In the genomic region with DNA sequence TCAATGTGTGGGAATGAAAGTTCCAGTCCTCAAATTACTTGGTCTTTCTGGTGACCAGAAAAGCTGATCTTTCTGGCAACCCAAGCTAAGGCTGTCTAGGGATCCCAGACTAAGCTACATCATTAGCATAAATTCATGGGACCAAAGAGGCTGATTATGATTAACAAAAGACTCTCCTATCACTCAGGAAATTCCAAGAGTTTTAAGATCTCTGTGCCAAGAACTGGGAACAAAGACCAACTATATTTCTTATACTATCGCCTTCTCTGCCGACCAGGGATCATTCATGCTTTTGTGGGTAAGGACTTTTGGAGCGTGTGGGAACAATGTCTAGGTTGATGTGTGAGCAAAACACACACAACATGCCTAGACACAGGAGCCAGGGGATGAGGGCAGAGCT, we compare ENCODE assay signal across 1 cellular context.
TF ChIP-seq lines count a peak whose summit lies in the region.

No MANE protein-coding gene starts in this region.

TF ChIP-seq in H1, 55 proteins besides CTCF, POLR2A, EP300 and RAD21 (continued from another document):
- TF ChIP-seq RFX5 (IDR thresholded peaks at IDR 0.05; ENCODE audit: borderline replicate concordance, low read depth, low read length) (no peak), TAF1 (IDR thresholded peaks at IDR 0.05; ENCODE audit: low read depth, low read length) (no peak), FOSL1 (IDR thresholded peaks at IDR 0.05; ENCODE audit: insufficient read depth, low read depth, low read length) (no peak), ZNF274 (IDR thresholded peaks at IDR 0.05; ENCODE audit: borderline replicate concordance, extremely low read depth, low read length) (no peak), CEBPB (IDR thresholded peaks at IDR 0.05; ENCODE audit: low read depth, low read length) (no peak), TAF7 (optimal IDR thresholded peaks at IDR 0.05; ENCODE audit: borderline replicate concordance, low read depth, low read length) (no peak), EGR1 (IDR thresholded peaks at IDR 0.05; ENCODE audit: borderline replicate concordance, low read depth, low read length) (no peak)
- TF ChIP-seq, protein P1, sequence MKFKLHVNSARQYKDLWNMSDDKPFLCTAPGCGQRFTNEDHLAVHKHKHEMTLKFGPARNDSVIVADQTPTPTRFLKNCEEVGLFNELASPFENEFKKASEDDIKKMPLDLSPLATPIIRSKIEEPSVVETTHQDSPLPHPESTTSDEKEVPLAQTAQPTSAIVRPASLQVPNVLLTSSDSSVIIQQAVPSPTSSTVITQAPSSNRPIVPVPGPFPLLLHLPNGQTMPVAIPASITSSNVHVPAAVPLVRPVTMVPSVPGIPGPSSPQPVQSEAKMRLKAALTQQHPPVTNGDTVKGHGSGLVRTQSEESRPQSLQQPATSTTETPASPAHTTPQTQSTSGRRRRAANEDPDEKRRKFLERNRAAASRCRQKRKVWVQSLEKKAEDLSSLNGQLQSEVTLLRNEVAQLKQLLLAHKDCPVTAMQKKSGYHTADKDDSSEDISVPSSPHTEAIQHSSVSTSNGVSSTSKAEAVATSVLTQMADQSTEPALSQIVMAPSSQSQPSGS (IDR thresholded peaks at IDR 0.05; ENCODE audit: low read length), result no peak
